21 cellular contexts compared by ENCODE assay signal in genomic region chr13:33181264-33181663, GRCh38.
"Had no signal": no experiment of that assay in that cellular context is flagged by ENCODE, and none has a peak within 500 bp of the region (broad histone marks: within the 10 kb centered on the region; RNA-seq: fewer than 3 reads in every experiment).

No MANE protein-coding gene starts in this region.

- DNase-seq: colonic mucosa; dermis blood vessel endothelial cell; effector CD4-positive, alpha-beta T cell; foreskin melanocyte; head of caudate nucleus; hippocampal formation; natural killer cell; nucleus accumbens; retina; right lobe of liver; stimulated activated CD4-positive, alpha-beta T cell treated with anti-CD3 and anti-CD28 coated beads, Interleukin-15, amount 100 ng/mL, for 24 hours; stimulated activated CD4-positive, alpha-beta T cell treated with anti-CD3 and anti-CD28 coated beads, Interleukin-1b, Interleukin-23, amount 100 ng/mL, for 48 hours; stimulated activated CD4-positive, alpha-beta T cell treated with anti-CD3 and anti-CD28 coated beads, Interleukin-4, amount 100 ng/mL, for 4 hours; stimulated activated naive B cell treated with anti-CD40 and anti-IgM and Interleukin-4, amounts not matched to agents 10 μg/mL and 1 μg/mL and 100 μg/mL, for 72 hours; stimulated activated naive CD8-positive, alpha-beta T cell treated with anti-CD3 and anti-CD28 coated beads, Interleukin-15, amount 100 ng/mL, for 72 hours; trophoblast cell had no signal

- H2AFZ ChIP-seq: neural progenitor cell, parathyroid adenoma had no signal

- H3K27me3 ChIP-seq: colonic mucosa, right lobe of liver had no signal

- H3K4me1 ChIP-seq: colonic mucosa, prostate gland had no signal

- ATAC-seq: left lobe of liver; natural killer cell; stimulated activated naive B cell treated with anti-CD40 and anti-IgM and Interleukin-4, amounts not matched to agents 10 μg/mL and 1 μg/mL and 100 μg/mL, for 72 hours; stimulated activated naive CD8-positive, alpha-beta T cell treated with anti-CD3 and anti-CD28 coated beads, Interleukin-15, amount 100 ng/mL, for 72 hours had no signal

- H3K4me3 ChIP-seq: colonic mucosa, neural progenitor cell, prostate gland, right lobe of liver, thoracic aorta had no signal

- H3K9ac ChIP-seq: neural progenitor cell, parathyroid adenoma had no signal

- H3K27ac ChIP-seq: colonic mucosa, neural progenitor cell, parathyroid adenoma, prostate gland, right lobe of liver, thoracic aorta had no signal

- H3K36me3 ChIP-seq: colonic mucosa, neural progenitor cell, prostate gland, right lobe of liver, thoracic aorta had no signal

- H3K79me2 ChIP-seq: parathyroid adenoma had no signal

- H3K4me2 ChIP-seq: neural progenitor cell had no signal

- H3K9me3 ChIP-seq: colonic mucosa, prostate gland, right lobe of liver, thoracic aorta had no signal
